ENCODE assay signal across 13 cellular contexts in the genomic region with DNA sequence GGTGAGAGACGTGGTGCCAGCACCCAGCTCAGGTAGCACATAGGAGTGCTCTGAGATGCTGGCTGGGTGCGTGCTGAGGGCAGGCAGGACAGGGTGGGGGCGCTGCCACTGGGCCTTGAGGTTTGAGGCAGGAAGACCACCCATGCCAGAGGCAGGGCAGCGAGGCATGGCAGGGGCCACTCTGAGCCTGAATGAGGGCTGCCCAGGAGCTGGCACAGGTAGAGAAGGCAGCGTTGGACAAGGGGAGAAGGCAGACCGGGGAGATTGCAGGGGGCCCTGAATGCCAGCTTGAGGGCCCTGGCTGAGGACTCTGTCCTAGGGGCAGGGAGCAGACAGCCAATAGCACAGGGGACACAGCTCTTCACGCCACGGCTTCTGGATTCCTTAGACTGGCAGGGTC. TPM values are rescaled to one million over a fixed set of nuclear protein-coding genes. Genes with fewer than 3 reads are reported as not detected.
DNase-seq lines count a peak whose midpoint lies in the region; ATAC-seq, FAIRE-seq and TF ChIP-seq lines count a peak whose summit lies in the region.
"Had no signal": no experiment of that assay in that cellular context is flagged by ENCODE, and none has a peak within 500 bp of the region (broad histone marks: within the 10 kb centered on the region; RNA-seq: fewer than 3 reads in every experiment).

No MANE protein-coding gene starts in this region.

- H3K4me3 Mint-ChIP-seq in MCF 10A (ENCODE audit: unreplicated experiment): no peak overlapping the region
- H3K4me3 Mint-ChIP-seq in activated naive CD8-positive, alpha-beta T cell treated with anti-CD3 and anti-CD28 coated beads for 36 hours: peak overlapping the region; percentile 22
- H3K4me3 Mint-ChIP-seq in naive thymus-derived CD8-positive, alpha-beta T cell: peak overlapping the region in 9 of 10 donors; percentile 32 to 82 (median 68)
- H3K4me3 Mint-ChIP-seq: brain had no signal

- CTCF ChIA-PET in MCF 10A (lab: Yijun Ruan, JAX): interaction anchor here (0.6 kb wide), 1 partner anchor 165 kb away, joined by 4 read pairs; no protein-coding TSS in a partner anchor

- H3K27me3 Mint-ChIP-seq in MCF 10A (ENCODE audit: insufficient read depth, unreplicated experiment): no peaks in the 10 kb centered on the region
- no peaks in the 10 kb centered on the region for H3K27me3 Mint-ChIP-seq in activated naive CD8-positive, alpha-beta T cell treated with anti-CD3 and anti-CD28 coated beads for 36 hours
- H3K27me3 Mint-ChIP-seq in naive thymus-derived CD8-positive, alpha-beta T cell: no peaks in the 10 kb centered on the region

- peaks cover 24% of the 10 kb centered on the region for H3K4me1 Mint-ChIP-seq in MCF 10A (ENCODE audit: insufficient read depth, unreplicated experiment)
- H3K4me1 Mint-ChIP-seq in activated naive CD8-positive, alpha-beta T cell treated with anti-CD3 and anti-CD28 coated beads for 36 hours: peaks cover 16% of the 10 kb centered on the region
- peaks cover 12 to 40% (median 37%) of the 10 kb centered on the region in 4 donors for H3K4me1 Mint-ChIP-seq in naive thymus-derived CD8-positive, alpha-beta T cell

- TF ChIP-seq POLR2A in breast epithelium (IDR thresholded peaks at IDR 0.05) (no peak), GM12892 (IDR thresholded peaks at IDR 0.05; ENCODE audit: low read depth, low read length) (no peak)

- DNase-seq in MCF 10A (ENCODE audit: unreplicated experiment) (no peak), breast epithelium (ENCODE audit: low spot score in 2 of 2) (no peak), upper lobe of right lung (peak; percentile 44), C1 segment of cervical spinal cord (lab: John Stamatoyannopoulos, UW) (no peak), GM12892 (ENCODE audit: insufficient read length) (no peak)
- no peak for DNase-seq in activated naive CD8-positive, alpha-beta T cell treated with anti-CD3 and anti-CD28 coated beads for 36 hours
- DNase-seq in naive thymus-derived CD8-positive, alpha-beta T cell: peak in 1 of 10 donors; percentile 30
- DNase-seq: erythroblast, H7, NCI-H1417 treated with DMSO at 0.1 percent for 48 hours, NCI-H748 treated with DMSO at 0.1 percent for 48 hours had no signal

- H3K27ac ChIP-seq in breast epithelium: peak overlapping the region in 1 of 2 donors; percentile 57
- H3K27ac ChIP-seq in upper lobe of right lung: peak overlapping the region; percentile 68

- peak; percentile 1 for ATAC-seq in naive thymus-derived CD8-positive, alpha-beta T cell
- ATAC-seq in upper lobe of right lung: no peak
- no peak for ATAC-seq in GM19035 (IDR thresholded peaks at IDR 0.05; ENCODE audit: unreplicated experiment)

- peaks cover 7% of the 10 kb centered on the region for H3K36me3 Mint-ChIP-seq in MCF 10A (ENCODE audit: insufficient read depth, unreplicated experiment)
- H3K36me3 Mint-ChIP-seq in activated naive CD8-positive, alpha-beta T cell treated with anti-CD3 and anti-CD28 coated beads for 36 hours: no peaks in the 10 kb centered on the region
- H3K36me3 Mint-ChIP-seq in naive thymus-derived CD8-positive, alpha-beta T cell: no peaks in the 10 kb centered on the region
- H3K36me3 Mint-ChIP-seq: brain had no signal

- TF ChIP-seq CTCF in MCF 10A (IDR thresholded peaks at IDR 0.05; ENCODE audit: unreplicated experiment): no peak
- TF ChIP-seq CTCF in breast epithelium (IDR thresholded peaks at IDR 0.05): no peak
- TF ChIP-seq CTCF in upper lobe of right lung (IDR thresholded peaks at IDR 0.05): no peak

- peak overlapping the region; percentile 48 for H3K27ac Mint-ChIP-seq in MCF 10A (ENCODE audit: low read depth, unreplicated experiment)
- peak overlapping the region; percentile 86 for H3K27ac Mint-ChIP-seq in activated naive CD8-positive, alpha-beta T cell treated with anti-CD3 and anti-CD28 coated beads for 36 hours
- H3K27ac Mint-ChIP-seq in naive thymus-derived CD8-positive, alpha-beta T cell: peak overlapping the region; percentile 83 to 94 (median 91)

- POLR2A ChIA-PET in MCF 10A (lab: Yijun Ruan, JAX): no interaction called here
- POLR2A ChIA-PET in naive thymus-derived CD8-positive, alpha-beta T cell (lab: Charles Lee): interaction anchor here (0.6 to 1.5 kb wide), 3 partner anchors 93 to 323 kb away, joined by 3 read pairs; a partner anchor contains a TSS

- H3K9me3 Mint-ChIP-seq in MCF 10A (ENCODE audit: unreplicated experiment): no peaks in the 10 kb centered on the region
- H3K9me3 Mint-ChIP-seq in activated naive CD8-positive, alpha-beta T cell treated with anti-CD3 and anti-CD28 coated beads for 36 hours: no peaks in the 10 kb centered on the region
- H3K9me3 Mint-ChIP-seq in naive thymus-derived CD8-positive, alpha-beta T cell: no peaks in the 10 kb centered on the region
- H3K9me3 Mint-ChIP-seq: brain had no signal

- H3K27me3 ChIP-seq in breast epithelium (no peaks in the 10 kb centered on the region), upper lobe of right lung (no peaks in the 10 kb centered on the region)

- no peak for FAIRE-seq in GM12892 (lab: Jason Lieb, UNC)

- intact Hi-C loops in MCF 10A (cut with micrococcal nuclease): no loop called here
- intact Hi-C loops in breast epithelium (cut with DNase I; ENCODE audit: low total_unique reads): no loop called here
- intact Hi-C loops in upper lobe of right lung (cut with DNase I): no loop called here

- H3K9me3 ChIP-seq in breast epithelium (no peaks in the 10 kb centered on the region), upper lobe of right lung (no peaks in the 10 kb centered on the region)

- no TSS peak for BruUV-seq in MCF 10A (replicated peaks; lab: Mats Ljungman, UMichigan)

- H3K4me3 ChIP-seq in breast epithelium (no peak overlapping the region), upper lobe of right lung (no peak overlapping the region)

- H3K36me3 ChIP-seq in breast epithelium (no peaks in the 10 kb centered on the region), upper lobe of right lung (no peaks in the 10 kb centered on the region)

- H3K4me1 ChIP-seq in breast epithelium (no peaks in the 10 kb centered on the region), upper lobe of right lung (peaks cover 15% of the 10 kb centered on the region)

RNA-seq across cellular contexts. Expression of a gene that starts 50.2 kb away (rescaled TPM):
- total RNA-seq in MCF 10A (2022) (10.7 and 10.8 TPM in 2 replicates), breast epithelium (1 to 10 TPM; 1.3 to 7.4 (median 6.2) TPM), upper lobe of right lung (9.1 TPM)
- total RNA-seq in activated naive CD8-positive, alpha-beta T cell treated with anti-CD3 and anti-CD28 coated beads for 36 hours: under 1 TPM; 0.10 to 0.21 TPM
- total RNA-seq in naive thymus-derived CD8-positive, alpha-beta T cell: under 1 TPM; 0.16 to 0.31 TPM
- polyA plus RNA-seq in naive thymus-derived CD8-positive, alpha-beta T cell: not detected
- 0.45 TPM for polyA plus RNA-seq in GM12892 (2012; ENCODE audit: missing spikeins)

Comparison
In these comparisons a context has a peak if more than half of its experiments do, and no peak if none do; other contexts are left out.
1. ATAC-seq: peak in naive thymus-derived CD8-positive, alpha-beta T cell (2 of 2); none in upper lobe of right lung (single experiment) and GM19035 (single experiment).
2. Peak in every context shown above with its lines, with median percentiles within 50 percentile points of each other: H3K27ac Mint-ChIP-seq.